8 cellular contexts compared by ENCODE assay signal in the genomic region with DNA sequence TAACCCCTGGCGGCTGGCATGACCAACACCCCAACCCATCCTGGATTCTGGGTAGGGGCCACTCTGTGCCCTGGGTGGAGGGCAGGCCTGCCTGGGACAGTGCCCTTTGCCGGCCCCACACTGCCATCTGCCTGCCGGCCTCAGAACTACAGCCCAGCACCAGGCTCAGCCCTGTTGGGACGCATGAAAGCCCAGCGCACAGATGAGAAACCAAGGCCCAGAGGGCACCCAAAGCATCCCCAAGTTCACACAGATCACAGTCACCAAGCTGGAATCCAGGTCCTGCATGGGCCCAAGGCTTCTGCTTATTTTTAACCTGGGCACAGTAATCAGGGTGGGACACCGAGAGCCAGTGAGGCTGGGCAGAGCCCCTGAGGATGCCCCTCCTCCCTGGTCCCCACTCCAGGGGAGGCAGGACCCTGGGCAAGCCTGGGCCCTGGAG. TPM values are rescaled to one million over a fixed set of nuclear protein-coding genes. Genes with fewer than 3 reads are reported as not detected.
DNase-seq lines count a peak whose midpoint lies in the region; ATAC-seq and TF ChIP-seq lines count a peak whose summit lies in the region.

No MANE protein-coding gene starts in this region.

- peaks cover 0 to 20% (median 11%) of the 10 kb centered on the region in 9 donors for H3K9me3 Mint-ChIP-seq in naive thymus-derived CD8-positive, alpha-beta T cell
- H3K9me3 Mint-ChIP-seq in stimulated activated naive B cell treated with anti-CD40 and anti-IgM and Interleukin-4, amounts not matched to agents 10 μg/mL and 1 μg/mL and 100 μg/mL, for 72 hours = peaks cover 7 to 9% of the 10 kb centered on the region in 2 donors

- peak; percentile 73 to 86 for ATAC-seq in naive thymus-derived CD8-positive, alpha-beta T cell
- ATAC-seq in stimulated activated naive B cell treated with anti-CD40 and anti-IgM and Interleukin-4, amounts not matched to agents 10 μg/mL and 1 μg/mL and 100 μg/mL, for 72 hours (replicated peaks) = peak; percentile 84 to 88

- POLR2A ChIA-PET in naive thymus-derived CD8-positive, alpha-beta T cell (lab: Charles Lee) = no interaction called here

- H3K4me3 Mint-ChIP-seq in naive thymus-derived CD8-positive, alpha-beta T cell = no peak overlapping the region
- no peak overlapping the region for H3K4me3 Mint-ChIP-seq in stimulated activated naive B cell treated with anti-CD40 and anti-IgM and Interleukin-4, amounts not matched to agents 10 μg/mL and 1 μg/mL and 100 μg/mL, for 72 hours

- peak; percentile 95 for TF ChIP-seq CTCF in epithelial cell of proximal tubule (conservative IDR thresholded peaks at IDR 0.05; ENCODE audit: low read depth, low read length)

- H3K4me3 ChIP-seq in epithelial cell of proximal tubule (ENCODE audit: low read depth, low read length) = no peak overlapping the region

- no peaks in the 10 kb centered on the region for H3K27me3 Mint-ChIP-seq in naive thymus-derived CD8-positive, alpha-beta T cell
- H3K27me3 Mint-ChIP-seq in stimulated activated naive B cell treated with anti-CD40 and anti-IgM and Interleukin-4, amounts not matched to agents 10 μg/mL and 1 μg/mL and 100 μg/mL, for 72 hours = no peaks in the 10 kb centered on the region

- peaks cover 0 to 2% (median 0%) of the 10 kb centered on the region in 4 donors for H3K4me1 Mint-ChIP-seq in naive thymus-derived CD8-positive, alpha-beta T cell
- peaks cover 0 to 4% of the 10 kb centered on the region in 2 donors for H3K4me1 Mint-ChIP-seq in stimulated activated naive B cell treated with anti-CD40 and anti-IgM and Interleukin-4, amounts not matched to agents 10 μg/mL and 1 μg/mL and 100 μg/mL, for 72 hours

- peak overlapping the region in 1 of 10 donors; percentile 19 for H3K27ac Mint-ChIP-seq in naive thymus-derived CD8-positive, alpha-beta T cell
- H3K27ac Mint-ChIP-seq in stimulated activated naive B cell treated with anti-CD40 and anti-IgM and Interleukin-4, amounts not matched to agents 10 μg/mL and 1 μg/mL and 100 μg/mL, for 72 hours = peak overlapping the region; percentile 71

- DNase-seq in GM03348 (ENCODE audit: low spot score) (peak; percentile 91), HCEC 1CT (peak; percentile 19), NCI-H460 (ENCODE audit: extremely low read depth, low read depth) (peak; percentile 62), epithelial cell of proximal tubule (ENCODE audit: low read depth) (no peak), SKM-1 (lab: John Stamatoyannopoulos, UW; ENCODE audit: unreplicated experiment) (no peak)
- DNase-seq in activated CD8-positive, alpha-beta memory T cell treated with anti-CD3 and anti-CD28 coated beads, Interleukin-2, amount 50 U/mL, for 48 hours = peak; percentile 90
- DNase-seq in naive thymus-derived CD8-positive, alpha-beta T cell = peak; percentile 12 to 73 (median 43)
- DNase-seq in stimulated activated naive B cell treated with anti-CD40 and anti-IgM and Interleukin-4, amounts not matched to agents 10 μg/mL and 1 μg/mL and 100 μg/mL, for 72 hours = peak; percentile 46

- H3K36me3 Mint-ChIP-seq in naive thymus-derived CD8-positive, alpha-beta T cell = peaks cover 9 to 22% (median 21%) of the 10 kb centered on the region in 3 donors
- peaks cover 27 to 35% of the 10 kb centered on the region in 2 donors for H3K36me3 Mint-ChIP-seq in stimulated activated naive B cell treated with anti-CD40 and anti-IgM and Interleukin-4, amounts not matched to agents 10 μg/mL and 1 μg/mL and 100 μg/mL, for 72 hours

RNA-seq across cellular contexts. Expression of gene RFLNA, which starts 26.2 kb away (rescaled TPM):
- total RNA-seq in NCI-H460 (2014; rRNA removed; shearing (Covaris generic)) = not detected in 2 replicates
- not detected in 2 replicates for polyA plus RNA-seq in NCI-H460 (2014; cell fraction: nucleus; rRNA removed)
- 0.69 and 0.80 TPM in 2 replicates for total RNA-seq in epithelial cell of proximal tubule
- not detected for total RNA-seq in naive thymus-derived CD8-positive, alpha-beta T cell
- not detected for polyA plus RNA-seq in naive thymus-derived CD8-positive, alpha-beta T cell

Comparison
In these comparisons a context has a peak if more than half of its experiments do, and no peak if none do; other contexts are left out.
1. DNase-seq: peak in GM03348 (single experiment), HCEC 1CT (single experiment), NCI-H460 (single experiment), activated CD8-positive, alpha-beta memory T cell treated with anti-CD3 and anti-CD28 coated beads, Interleukin-2, amount 50 U/mL, for 48 hours (single experiment), naive thymus-derived CD8-positive, alpha-beta T cell (10 of 10) and stimulated activated naive B cell treated with anti-CD40 and anti-IgM and Interleukin-4, amounts not matched to agents 10 μg/mL and 1 μg/mL and 100 μg/mL, for 72 hours (single experiment); none in epithelial cell of proximal tubule (single experiment) and SKM-1 (single experiment).